In genomic region chr16:50310308-50311133, GRCh38 we compare ENCODE assay signal across 13 cellular contexts. TPM values are rescaled to one million over a fixed set of nuclear protein-coding genes. Genes with fewer than 3 reads are reported as not detected.
DNase-seq lines count a peak whose midpoint lies in the region; ATAC-seq and TF ChIP-seq lines count a peak whose summit lies in the region.
"Had no signal": no experiment of that assay in that cellular context is flagged by ENCODE, and none has a peak within 500 bp of the region (broad histone marks: within the 10 kb centered on the region; RNA-seq: fewer than 3 reads in every experiment).

No MANE protein-coding gene starts in this region.

- H3K36me3 ChIP-seq in Peyer's patch (peaks cover 0 to 28% (median 0%) of the 10 kb centered on the region in 3 donors), sigmoid colon (peaks cover 0 to 14% (median 13%) of the 10 kb centered on the region in 4 donors)

- H3K9me3 Mint-ChIP-seq in endothelial cell (ENCODE audit: unreplicated experiment), result no peaks in the 10 kb centered on the region
- H3K9me3 Mint-ChIP-seq: activated T-helper 1 cell treated with anti-CD3 and anti-CD28 coated beads, Interleukin-12 subunit alpha, Interleukin-12 subunit beta, Interleukin-2, Interleukin-4 antibody, amounts not matched to agents 30 ng/mL and 10 ng/mL and 1 ng/mL, durations not matched to agents 14 hours and 24 hours and 36 hours had no signal

- H3K27me3 Mint-ChIP-seq in endothelial cell (ENCODE audit: unreplicated experiment), result peaks cover 12% of the 10 kb centered on the region

- no peak for ATAC-seq in GM18498 (IDR thresholded peaks at IDR 0.05; ENCODE audit: unreplicated experiment)

- peak overlapping the region; percentile 57 for H3K4me3 Mint-ChIP-seq in endothelial cell (ENCODE audit: unreplicated experiment)
- H3K4me3 Mint-ChIP-seq: activated T-helper 1 cell treated with anti-CD3 and anti-CD28 coated beads, Interleukin-12 subunit alpha, Interleukin-12 subunit beta, Interleukin-2, Interleukin-4 antibody, amounts not matched to agents 30 ng/mL and 10 ng/mL and 1 ng/mL, durations not matched to agents 14 hours and 24 hours and 36 hours had no signal

- TF ChIP-seq CTCF in Peyer's patch (IDR thresholded peaks at IDR 0.05), result no peak
- TF ChIP-seq CTCF in endothelial cell (IDR thresholded peaks at IDR 0.05; ENCODE audit: unreplicated experiment), result no peak
- TF ChIP-seq CTCF in sigmoid colon (IDR thresholded peaks at IDR 0.05), result no peak

- TF ChIP-seq POLR2A in Peyer's patch (IDR thresholded peaks at IDR 0.05) (no peak), sigmoid colon (IDR thresholded peaks at IDR 0.05) (no peak)

- H3K4me1 Mint-ChIP-seq in endothelial cell (ENCODE audit: unreplicated experiment), result peaks cover 12% of the 10 kb centered on the region

- no peaks in the 10 kb centered on the region for H3K27me3 ChIP-seq in Peyer's patch
- no peaks in the 10 kb centered on the region for H3K27me3 ChIP-seq in sigmoid colon

- TF ChIP-seq EP300 in sigmoid colon (IDR thresholded peaks at IDR 0.05), result no peak

- H3K9me3 ChIP-seq in Peyer's patch (no peaks in the 10 kb centered on the region), sigmoid colon (no peaks in the 10 kb centered on the region)

- H3K4me1 ChIP-seq in Peyer's patch (no peaks in the 10 kb centered on the region), sigmoid colon (peaks cover 0 to 8% (median 6%) of the 10 kb centered on the region in 4 donors)

- peaks cover 18% of the 10 kb centered on the region for H3K36me3 Mint-ChIP-seq in endothelial cell (ENCODE audit: low read depth, unreplicated experiment)

- H3K27ac Mint-ChIP-seq in endothelial cell (ENCODE audit: unreplicated experiment), result no peak overlapping the region

- peak; percentile 56 for DNase-seq in activated CD8-positive, alpha-beta memory T cell treated with anti-CD3 and anti-CD28 coated beads for 24 hours
- no peak for DNase-seq in activated CD8-positive, alpha-beta memory T cell treated with anti-CD3 and anti-CD28 coated beads, Interleukin-2, amount 50 U/mL, for 4 hours
- DNase-seq in Peyer's patch, result peak; percentile 11 to 48 (median 42)
- no peak for DNase-seq in endothelial cell (ENCODE audit: low spot score)
- peak; percentile 64 for DNase-seq in sigmoid colon
- no peak for DNase-seq in T-helper 9 cell
- no peak for DNase-seq in NCI-H69 (lab: John Stamatoyannopoulos, UW)
- DNase-seq: cortex of kidney, KG1, mesendoderm, NCI-H226 had no signal

- 77 to 89% methylated on average over 18 of the region's 18 CpGs for WGBS in sigmoid colon, 2 donors

- intact Hi-C loops in sigmoid colon (cut with DNase I), result loop anchor here (10.0 kb wide), 1 partner anchor 66 kb away; no protein-coding TSS in a partner anchor

- H3K27ac ChIP-seq in Peyer's patch (no peak overlapping the region), sigmoid colon (no peak overlapping the region)

- no peak overlapping the region for H3K4me3 ChIP-seq in Peyer's patch
- no peak overlapping the region for H3K4me3 ChIP-seq in sigmoid colon

RNA-seq across cellular contexts. Expression of gene ADCY7, which starts 44.2 kb away (rescaled TPM):
- total RNA-seq in Peyer's patch, result 10 to 100 TPM in 3 of 4 donors, 1 to 10 TPM in 1; 6.5 to 67.7 (median 21.5) TPM
- total RNA-seq in endothelial cell (ENCODE audit: unreplicated experiment), result 3.2 TPM
- total RNA-seq in sigmoid colon, result 10 to 100 TPM in 3 of 4 donors, 1 to 10 TPM in 1; 8.9 to 16.8 (median 11.3) TPM
- 10 to 100 TPM in 1 of 3 donors, 1 to 10 TPM in 2; 1.2 to 24.0 (median 1.8) TPM for polyA plus RNA-seq in sigmoid colon

RNA-seq across cellular contexts. Expression of gene BRD7, which starts 58.3 kb away (rescaled TPM):
- total RNA-seq in Peyer's patch (10 to 100 TPM; 27.8 to 46.2 (median 36.8) TPM), endothelial cell (ENCODE audit: unreplicated experiment) (112 TPM), sigmoid colon (10 to 100 TPM; 52.0 to 56.4 (median 53.7) TPM)
- 10 to 100 TPM; 34.2 to 38.6 (median 38.6) TPM for polyA plus RNA-seq in sigmoid colon

Comparison
In these comparisons a context has a peak if more than half of its experiments do, and no peak if none do; other contexts are left out.
1. DNase-seq: peak in activated CD8-positive, alpha-beta memory T cell treated with anti-CD3 and anti-CD28 coated beads for 24 hours (single experiment), Peyer's patch (3 of 3) and sigmoid colon (single experiment); none in activated CD8-positive, alpha-beta memory T cell treated with anti-CD3 and anti-CD28 coated beads, Interleukin-2, amount 50 U/mL, for 4 hours (single experiment), endothelial cell (single experiment), T-helper 9 cell (single experiment) and NCI-H69 (single experiment).